Comparison of ENCODE assay signal across 18 cellular contexts in the genomic region with DNA sequence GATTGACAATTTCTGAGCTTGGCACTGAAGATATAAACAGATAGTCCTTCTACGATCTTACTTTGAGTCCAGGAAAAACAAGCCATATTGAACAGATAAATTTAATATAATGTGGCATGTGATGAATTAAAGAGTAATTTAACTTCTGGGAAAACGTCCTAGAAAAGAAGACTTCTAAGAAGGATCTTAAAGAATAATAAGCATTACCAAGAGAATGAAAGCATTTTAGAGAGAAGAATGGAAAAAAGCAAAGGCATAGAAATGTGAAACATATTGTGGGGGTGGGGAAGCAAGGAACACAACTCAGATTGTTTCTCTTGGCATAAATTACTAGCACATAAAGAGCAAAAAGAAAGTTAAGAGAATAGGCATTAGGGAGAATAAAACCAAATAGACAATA. TPM values are rescaled to one million over a fixed set of nuclear protein-coding genes. Genes with fewer than 3 reads are reported as not detected.
DNase-seq lines count a peak whose midpoint lies in the region; ATAC-seq, FAIRE-seq and TF ChIP-seq lines count a peak whose summit lies in the region.
"Had no signal": no experiment of that assay in that cellular context is flagged by ENCODE, and none has a peak within 500 bp of the region (broad histone marks: within the 10 kb centered on the region; RNA-seq: fewer than 3 reads in every experiment).

No MANE protein-coding gene starts in this region.

- no peak for TF ChIP-seq POLR2A in GM12891 (IDR thresholded peaks at IDR 0.05; ENCODE audit: low read depth, low read length)

- no peaks in the 10 kb centered on the region for H4K20me1 ChIP-seq in OCI-LY3 (ENCODE audit: insufficient read depth, low read length)
- H4K20me1 ChIP-seq: BLaER1 had no signal

- peak overlapping the region; percentile 45 for H3K4me2 ChIP-seq in OCI-LY3 (ENCODE audit: low read length)
- H3K4me2 ChIP-seq: BLaER1 had no signal

- peaks cover 95% of the 10 kb centered on the region for H3K79me2 ChIP-seq in OCI-LY3 (ENCODE audit: low read length)

- H2AFZ ChIP-seq in OCI-LY3 (ENCODE audit: low read depth, low read length): no peak overlapping the region

- ATAC-seq in HG03159 (IDR thresholded peaks at IDR 0.05; ENCODE audit: unreplicated experiment) (no peak), HG03460 (IDR thresholded peaks at IDR 0.05; ENCODE audit: unreplicated experiment) (no peak)
- ATAC-seq: esophagus mucosa had no signal

- peak overlapping the region; percentile 44 for H3K27ac Mint-ChIP-seq in dendritic cell treated with granulocyte-macrophage colony-stimulating factor and Interleukin-4, amounts not matched to agents 40 ng/mL and 50 ng/mL, for 4 days
- H3K27ac Mint-ChIP-seq: activated naive CD8-positive, alpha-beta T cell treated with anti-CD3 and anti-CD28 coated beads, Interleukin-2, amount 10 ng/mL, durations not matched to agents 7 days and 5 days; progenitor cell of endocrine pancreas had no signal

- intact Hi-C loops in dendritic cell treated with granulocyte-macrophage colony-stimulating factor and Interleukin-4, amounts not matched to agents 40 ng/mL and 50 ng/mL, for 4 days (cut with micrococcal nuclease): loop anchor here (1.0 to 5.0 kb wide), 4 partner anchors 20 to 910 kb away; no protein-coding TSS in a partner anchor

- no peak overlapping the region for H3K4me3 Mint-ChIP-seq in dendritic cell treated with granulocyte-macrophage colony-stimulating factor and Interleukin-4, amounts not matched to agents 40 ng/mL and 50 ng/mL, for 4 days
- H3K4me3 Mint-ChIP-seq: activated naive CD8-positive, alpha-beta T cell treated with anti-CD3 and anti-CD28 coated beads, Interleukin-2, amount 10 ng/mL, durations not matched to agents 7 days and 5 days had no signal

- DNase-seq in GM12891 (ENCODE audit: insufficient read length, low spot score) (no peak), HuH-7 (ENCODE audit: low spot score) (no peak)
- DNase-seq: activated CD4-positive, alpha-beta T cell treated with anti-CD3 and anti-CD28 coated beads, Interleukin-2, amount 50 U/mL, for 1 hour; activated naive CD8-positive, alpha-beta T cell treated with anti-CD3 and anti-CD28 coated beads, Interleukin-2, amount 10 ng/mL, durations not matched to agents 7 days and 5 days; activated T-cell treated with anti-CD3 and anti-CD28 coated beads, Interleukin-2, amount 50 U/mL, for 1 hour; DMS 273 treated with DMSO at 0.1 percent for 48 hours; stimulated activated CD4-positive, alpha-beta T cell treated with anti-CD3 and anti-CD28 coated beads, Interleukin-4, amount 100 ng/mL, for 24 hours had no signal

- peak overlapping the region; percentile 10; the same call in 1 of the 2 replicates for H3K4me3 ChIP-seq in OCI-LY3 (ENCODE audit: low read length)
- H3K4me3 ChIP-seq in neutrophil (ENCODE audit: low read depth in 1 of 2, low read length in 1 of 2): no peak overlapping the region
- H3K4me3 ChIP-seq: BLaER1, skin epidermis, suprapubic skin had no signal

- no peaks in the 10 kb centered on the region for H3K9me3 Mint-ChIP-seq in dendritic cell treated with granulocyte-macrophage colony-stimulating factor and Interleukin-4, amounts not matched to agents 40 ng/mL and 50 ng/mL, for 4 days

- peaks cover 24% of the 10 kb centered on the region for H3K4me1 Mint-ChIP-seq in dendritic cell treated with granulocyte-macrophage colony-stimulating factor and Interleukin-4, amounts not matched to agents 40 ng/mL and 50 ng/mL, for 4 days (ENCODE audit: low read depth)

- no peak for TF ChIP-seq CTCF in OCI-LY3 (IDR thresholded peaks at IDR 0.05; ENCODE audit: low read depth, low read length)
- TF ChIP-seq CTCF in neutrophil (IDR thresholded peaks at IDR 0.05): no peak

- H3K9me3 ChIP-seq in OCI-LY3 (ENCODE audit: insufficient read depth, low read length) (peaks cover 6% of the 10 kb centered on the region), neutrophil (no peaks in the 10 kb centered on the region)

- H3K4me1 ChIP-seq in OCI-LY3 (ENCODE audit: low read length) (peaks cover 36% of the 10 kb centered on the region), neutrophil (ENCODE audit: control insufficient read depth in 1 of 2, insufficient read depth in 1 of 2, low read depth in 1 of 2, low read length in 1 of 2) (peaks cover 15 to 23% of the 10 kb centered on the region in 2 experiments)

- H3K27me3 ChIP-seq in OCI-LY3 (ENCODE audit: low read depth, low read length): no peaks in the 10 kb centered on the region
- H3K27me3 ChIP-seq in neutrophil: no peaks in the 10 kb centered on the region
- H3K27me3 ChIP-seq: BLaER1, suprapubic skin had no signal

- peaks cover 7% of the 10 kb centered on the region for H3K36me3 Mint-ChIP-seq in dendritic cell treated with granulocyte-macrophage colony-stimulating factor and Interleukin-4, amounts not matched to agents 40 ng/mL and 50 ng/mL, for 4 days (ENCODE audit: low read depth)

- H3K9ac ChIP-seq in OCI-LY3 (ENCODE audit: low read length): peak overlapping the region; percentile 24
- H3K9ac ChIP-seq: BLaER1 had no signal

- H3K36me3 ChIP-seq in OCI-LY3 (replicated peaks; ENCODE audit: low read depth, low read length) (peaks cover 10% of the 10 kb centered on the region), neutrophil (no peaks in the 10 kb centered on the region)
- H3K36me3 ChIP-seq: suprapubic skin had no signal

- peak; percentile 20 for FAIRE-seq in GM12891 (lab: Jason Lieb, UNC)

- H3K27ac ChIP-seq in OCI-LY3 (ENCODE audit: low read length) (no peak overlapping the region), neutrophil (peak overlapping the region; percentile 12)
- H3K27ac ChIP-seq: BLaER1, RWPE1, suprapubic skin had no signal

- H3K27me3 Mint-ChIP-seq in dendritic cell treated with granulocyte-macrophage colony-stimulating factor and Interleukin-4, amounts not matched to agents 40 ng/mL and 50 ng/mL, for 4 days: no peaks in the 10 kb centered on the region
- H3K27me3 Mint-ChIP-seq: activated naive CD8-positive, alpha-beta T cell treated with anti-CD3 and anti-CD28 coated beads, Interleukin-2, amount 10 ng/mL, durations not matched to agents 7 days and 5 days; progenitor cell of endocrine pancreas had no signal

TF ChIP-seq in GM12891, 5 proteins besides CTCF, POLR2A, EP300 and RAD21:
- TF ChIP-seq POU2F2 (IDR thresholded peaks at IDR 0.05; ENCODE audit: low read depth, low read length) (no peak), POLR2AphosphoS5 (IDR thresholded peaks at IDR 0.05; ENCODE audit: low read depth, low read length) (no peak), SPI1 (IDR thresholded peaks at IDR 0.05; ENCODE audit: low read depth, low read length) (no peak), TAF1 (IDR thresholded peaks at IDR 0.05; ENCODE audit: low read depth, low read length) (no peak), PAX5 (IDR thresholded peaks at IDR 0.05; ENCODE audit: insufficient read depth, low read length, severe bottlenecking) (no peak)

RNA-seq across cellular contexts. Expression of a gene that starts 5.4 kb away (rescaled TPM):
- polyA plus RNA-seq in GM12891 (2012; ENCODE audit: low read depth, missing spikeins): 2.9 TPM

RNA-seq across cellular contexts. Expression of a gene that starts 6.7 kb away (rescaled TPM):
- 17.2 TPM for polyA plus RNA-seq in GM12891 (2012; ENCODE audit: low read depth, missing spikeins)
